7 cellular contexts compared by ENCODE assay signal in the genomic region with DNA sequence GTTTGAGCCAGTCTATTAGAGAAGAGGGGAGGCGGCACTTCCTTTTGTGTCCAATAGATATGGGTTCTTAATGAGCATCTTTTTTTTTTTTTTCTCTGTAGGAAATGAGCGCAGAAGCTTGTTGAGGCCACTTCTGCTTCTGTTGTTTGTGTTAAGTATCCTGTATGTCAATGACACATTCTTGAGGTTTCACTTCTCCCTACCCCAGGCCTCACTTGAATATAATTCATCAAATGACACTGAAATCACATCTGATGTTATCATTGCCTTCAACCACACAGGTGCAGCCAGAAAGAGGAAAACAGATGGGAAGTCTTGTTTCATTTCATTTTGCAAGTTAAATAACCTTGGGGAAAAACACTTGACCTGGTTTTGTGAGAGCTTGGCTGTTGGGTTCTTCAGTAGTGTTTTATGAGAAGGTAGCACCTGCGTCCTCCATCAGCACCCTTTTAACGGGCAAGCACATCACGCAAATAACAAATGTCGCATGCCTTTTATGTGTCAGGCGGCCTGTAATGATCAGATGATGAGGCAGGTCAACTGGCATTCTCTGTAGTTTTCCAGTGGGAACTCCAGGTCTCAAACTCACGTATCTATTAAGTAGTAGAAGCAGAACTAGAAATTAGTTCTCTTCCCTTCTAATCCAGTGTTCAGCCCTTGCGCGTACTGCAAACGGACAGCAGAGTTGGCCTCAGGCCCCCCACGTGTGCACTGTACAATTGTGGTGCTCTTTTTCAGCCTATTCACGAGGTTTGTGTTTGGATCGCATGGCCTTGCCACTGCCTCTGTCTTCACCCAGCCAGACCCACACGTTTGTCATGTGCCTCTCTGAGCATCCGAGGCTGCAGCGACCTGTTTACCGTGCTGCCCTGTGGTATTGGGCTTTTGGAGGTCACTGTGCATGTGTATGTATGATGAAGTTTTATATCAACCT. TPM values are rescaled to one million over a fixed set of nuclear protein-coding genes. Genes with fewer than 3 reads are reported as not detected.
DNase-seq lines count a peak whose midpoint lies in the region; ATAC-seq and TF ChIP-seq lines count a peak whose summit lies in the region.

No MANE protein-coding gene starts in this region.

- peaks cover 83% of the 10 kb centered on the region for H3K79me2 ChIP-seq in Karpas-422 (ENCODE audit: low read length)
- H3K79me2 ChIP-seq in PC-3 (ENCODE audit: low read length): no peaks in the 10 kb centered on the region

- H3K27ac ChIP-seq in Karpas-422 (ENCODE audit: low read length) (peak overlapping the region; percentile 97), PC-3 (ENCODE audit: low read length) (no peak overlapping the region)

- H4K20me1 ChIP-seq in Karpas-422 (ENCODE audit: insufficient read depth, low read depth, low read length): no peaks in the 10 kb centered on the region; the same call in 1 of the 2 replicates
- no peaks in the 10 kb centered on the region for H4K20me1 ChIP-seq in PC-3 (ENCODE audit: low read length)

- H3K9me2 ChIP-seq in Karpas-422 (replicated peaks; ENCODE audit: insufficient read depth, low read length) (no peaks in the 10 kb centered on the region), PC-3 (replicated peaks; ENCODE audit: low read length) (no peaks in the 10 kb centered on the region)

- peak overlapping the region; percentile 78 for H3K9ac ChIP-seq in Karpas-422 (ENCODE audit: low read length)
- no peak overlapping the region for H3K9ac ChIP-seq in PC-3 (ENCODE audit: low read length)

- peak; percentile 97 for DNase-seq in Karpas-422
- DNase-seq in central memory CD4-positive, alpha-beta T cell: peak; percentile 33
- no peak for DNase-seq in NCI-H1694 treated with DMSO at 0.1 percent for 48 hours (lab: John Stamatoyannopoulos, UW)
- DNase-seq in PC-3: no peak
- no peak for DNase-seq in mesenteric fat pad (ENCODE audit: low spot score)

- H3K4me1 ChIP-seq in Karpas-422 (ENCODE audit: low read length): peaks cover 97% of the 10 kb centered on the region
- H3K4me1 ChIP-seq in PC-3 (ENCODE audit: insufficient read depth, low read length): peaks cover 10% of the 10 kb centered on the region

- H3K4me2 ChIP-seq in Karpas-422 (ENCODE audit: low read depth, low read length, poor library complexity, severe bottlenecking): peak overlapping the region; percentile 73
- no peak overlapping the region for H3K4me2 ChIP-seq in PC-3 (ENCODE audit: low read length)

- H3K36me3 ChIP-seq in Karpas-422 (ENCODE audit: insufficient read depth, low read length): 0 out of 2 replicates have a peak, but pooled peaks cover 3% of the 10 kb centered on the region
- H3K36me3 ChIP-seq in PC-3 (ENCODE audit: low read depth, low read length): no peaks in the 10 kb centered on the region

- H3F3A ChIP-seq in PC-3 (ENCODE audit: low read length, unreplicated experiment): no peaks in the 10 kb centered on the region

- CTCF ChIA-PET in PC-3 (lab: Charles Lee): no interaction called here

- H3K9me3 ChIP-seq in Karpas-422 (ENCODE audit: low read length) (no peaks in the 10 kb centered on the region), PC-3 (ENCODE audit: low read length) (no peaks in the 10 kb centered on the region)

- H3K27me3 ChIP-seq in Karpas-422 (ENCODE audit: low read length) (no peaks in the 10 kb centered on the region), PC-3 (ENCODE audit: low read length) (no peaks in the 10 kb centered on the region)

- POLR2A ChIA-PET in PC-3 (lab: Charles Lee; ENCODE audit: unreplicated experiment): no interaction called here

- intact Hi-C loops in PC-3 (cut with micrococcal nuclease): no loop called here

- no peak overlapping the region for H2AFZ ChIP-seq in Karpas-422 (ENCODE audit: low read length)
- no peak overlapping the region for H2AFZ ChIP-seq in PC-3 (ENCODE audit: low read length)

- TF ChIP-seq CTCF in PC-3 (conservative IDR thresholded peaks at IDR 0.05; ENCODE audit: low read depth, low read length): no peak

- ATAC-seq in GM18861 (IDR thresholded peaks at IDR 0.05; ENCODE audit: unreplicated experiment): peak; percentile 98
- peak; percentile 97 for ATAC-seq in GM21717 (IDR thresholded peaks at IDR 0.05; ENCODE audit: unreplicated experiment)
- ATAC-seq in PC-3: no peak

- no TSS peak for BruUV-seq in PC-3 (replicated peaks; lab: Mats Ljungman, UMichigan)

- H3K4me3 ChIP-seq in Karpas-422 (ENCODE audit: low read length) (peak overlapping the region; percentile 49), PC-3 (ENCODE audit: low read length) (no peak overlapping the region)

RNA-seq across cellular contexts. Expression of gene PLEKHG1, which starts 23.5 kb away (rescaled TPM):
- 69.0 and 92.4 TPM in 2 replicates for total RNA-seq in Karpas-422 (2014; rRNA removed; shearing (Covaris generic); ENCODE audit: low replicate concordance)
- total RNA-seq in PC-3 (2014; rRNA removed) (1.3 and 1.4 TPM in 2 replicates), mesenteric fat pad (71.1 TPM)

Comparison
In these comparisons a context has a peak if more than half of its experiments do, and no peak if none do; other contexts are left out.
1. DNase-seq: peak in Karpas-422 (single experiment) and central memory CD4-positive, alpha-beta T cell (single experiment); none in NCI-H1694 treated with DMSO at 0.1 percent for 48 hours (single experiment), PC-3 (single experiment) and mesenteric fat pad (single experiment).
2. RNA of gene PLEKHG1, which starts 23.5 kb away (total RNA-seq): 69.0 to 92.4 TPM in Karpas-422 and 71.1 TPM in mesenteric fat pad (single experiment); 1.3 to 1.4 TPM in PC-3; every median in the first group is over 10 times any median in the second.